Comparison of ENCODE assay signal across 15 cellular contexts in genomic region chr9:95132406-95133350, GRCh38.
A peak's percentile ranks its signal among the peaks of the same experiment; 100 is the strongest.
DNase-seq lines count a peak whose midpoint lies in the region; TF ChIP-seq lines count a peak whose summit lies in the region.
"Had no signal": no experiment of that assay in that cellular context is flagged by ENCODE, and none has a peak within 500 bp of the region (broad histone marks: within the 10 kb centered on the region; RNA-seq: fewer than 3 reads in every experiment).

No MANE protein-coding gene starts in this region.

- H3K4me3 ChIP-seq in fibroblast of villous mesenchyme (ENCODE audit: low read depth, low read length) = no peak overlapping the region

- TF ChIP-seq CTCF in fibroblast of villous mesenchyme (IDR thresholded peaks at IDR 0.05; ENCODE audit: insufficient read depth, low read depth, low read length) = no peak

- DNase-seq in HK-2 (ENCODE audit: unreplicated experiment) (peak; percentile 21), NCI-H69 (lab: John Stamatoyannopoulos, UW) (peak; percentile 23), fibroblast of villous mesenchyme (ENCODE audit: low read depth) (peak; percentile 68), renal cortical epithelial cell (ENCODE audit: low read depth) (peak; percentile 41), ecto neural progenitor cell (ENCODE audit: low spot score) (no peak), mesenteric fat pad (ENCODE audit: low spot score) (no peak), GF-D8 (lab: John Stamatoyannopoulos, UW) (no peak), NAMALWA (ENCODE audit: low spot score) (no peak)
- DNase-seq: activated CD8-positive, alpha-beta memory T cell treated with anti-CD3 and anti-CD28 coated beads, Interleukin-2, amount 10 ng/mL, durations not matched to agents 7 days and 5 days; activated gamma-delta T cell; anterior cingulate cortex; head of caudate nucleus; NCI-H774; posterior cingulate gyrus; T-helper 1 cell had no signal

Comparison
In these comparisons a context has a peak if more than half of its experiments do, and no peak if none do; other contexts are left out.
1. DNase-seq: peak in HK-2 (single experiment), NCI-H69 (single experiment), fibroblast of villous mesenchyme (single experiment) and renal cortical epithelial cell (single experiment); none in ecto neural progenitor cell (single experiment), mesenteric fat pad (single experiment), GF-D8 (single experiment) and NAMALWA (single experiment).